8 cellular contexts compared by ENCODE assay signal in the genomic region with DNA sequence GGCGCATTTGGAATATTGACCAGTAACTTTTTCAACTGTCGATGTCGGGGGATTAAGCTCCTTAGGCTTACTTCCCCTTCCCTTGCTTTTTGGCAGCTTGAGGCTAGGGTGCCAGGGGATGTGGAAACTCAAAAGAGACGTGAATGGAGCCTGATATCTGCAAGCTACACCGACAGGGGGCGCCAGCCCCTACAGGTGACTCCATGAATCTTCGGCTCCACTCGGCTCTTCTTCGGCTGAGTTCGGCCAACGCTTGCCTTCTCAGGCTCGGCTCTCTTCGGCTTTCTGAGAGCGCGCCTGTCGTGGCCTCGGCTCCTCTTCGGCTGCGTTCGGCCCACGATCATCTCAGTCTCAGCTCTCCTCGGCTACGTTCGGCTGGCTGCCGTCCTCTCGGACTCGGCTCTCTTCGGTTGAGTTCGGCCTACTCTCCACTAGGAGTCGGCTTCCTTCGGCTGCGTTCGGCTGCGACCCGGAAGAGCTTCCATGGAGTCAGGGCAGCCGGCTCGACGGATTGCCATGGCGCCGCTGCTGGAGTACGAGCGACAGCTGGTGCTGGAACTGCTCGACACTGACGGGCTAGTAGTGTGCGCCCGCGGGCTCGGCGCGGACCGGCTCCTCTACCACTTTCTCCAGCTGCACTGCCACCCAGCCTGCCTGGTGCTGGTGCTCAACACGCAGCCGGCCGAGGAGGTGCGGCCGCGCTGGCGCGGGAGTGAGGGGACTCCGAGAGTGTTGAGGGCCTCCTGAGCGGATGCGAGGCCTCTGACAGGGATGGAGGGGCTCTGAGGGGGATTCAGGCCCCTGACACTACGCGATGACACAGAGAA. TPM values are rescaled to one million over a fixed set of nuclear protein-coding genes. Genes with fewer than 3 reads are reported as not detected.
DNase-seq lines count a peak whose midpoint lies in the region; ATAC-seq and TF ChIP-seq lines count a peak whose summit lies in the region.

A gene (plus strand): TSS at position 472 of the 827 bp plus-strand sequence. CDS start 12 bp downstream, at position 484.

- H3K9ac ChIP-seq in colonic mucosa (ENCODE audit: low read depth in 2 of 2, low read length in 2 of 2) = peak within 1 kb of the TSS; percentile 89 to 97

- H3K27ac ChIP-seq in C4-2B = peak within 1 kb of the TSS; percentile 91
- peak within 1 kb of the TSS; percentile 34 for H3K27ac ChIP-seq in colonic mucosa
- peak within 1 kb of the TSS; percentile 83 for H3K27ac ChIP-seq in layer of hippocampus (ENCODE audit: low read depth, low read length)

- H3K4me3 ChIP-seq in colonic mucosa = peak within 1 kb of the TSS; percentile 63

- intact Hi-C loops in colonic mucosa (cut with DNase I) = loop anchor here (5.0 to 10.0 kb wide), 4 partner anchors 155 to 607 kb away; a partner anchor contains a TSS

- no peaks in the 10 kb centered on the region for H3K9me3 ChIP-seq in colonic mucosa

- TF ChIP-seq CTCF in C4-2B (conservative IDR thresholded peaks at IDR 0.05) (peak; percentile 99), colonic mucosa (IDR thresholded peaks at IDR 0.05) (peak; percentile 82)

- ATAC-seq in GM19324 (IDR thresholded peaks at IDR 0.05; ENCODE audit: low FRiP score, unreplicated experiment) = peak; percentile 99
- peak; percentile 95 for ATAC-seq in HG03469 (IDR thresholded peaks at IDR 0.05; ENCODE audit: unreplicated experiment)

- H3K4me1 ChIP-seq in colonic mucosa = peaks cover 5% of the 10 kb centered on the region

- DNase-seq in NCI-H526 (lab: John Stamatoyannopoulos, UW) = peak; percentile 98 to 99
- peak; percentile 99 for DNase-seq in activated CD4-positive, alpha-beta T cell treated with anti-CD3 and anti-CD28 coated beads for 48 hours
- DNase-seq in colonic mucosa = peak; percentile 100
- peak; percentile 97 to 98 for DNase-seq in stimulated activated CD4-positive, alpha-beta T cell treated with anti-CD3 and anti-CD28 coated beads, Interleukin-1b, Interleukin-23, amount 100 ng/mL, for 4 hours (ENCODE audit: low read depth in 2 of 2)

- H3K36me3 ChIP-seq in colonic mucosa = no peaks in the 10 kb centered on the region

- H3K27me3 ChIP-seq in colonic mucosa (no peaks in the 10 kb centered on the region), layer of hippocampus (ENCODE audit: control insufficient read depth, insufficient read depth, low read length) (no peaks in the 10 kb centered on the region)

RNA-seq across cellular contexts. Expression of the gene that starts here (rescaled TPM):
- total RNA-seq in colonic mucosa = 1 to 10 TPM; 8.0 to 9.7 TPM

Comparison
In these comparisons a context has a peak if more than half of its experiments do, and no peak if none do; other contexts are left out.
1. Peak in every context shown above with its lines: DNase-seq, ATAC-seq, H3K4me3 ChIP-seq and H3K27ac ChIP-seq.
2. H3K27ac ChIP-seq: peak in every context shown above with its lines; median percentile 91 in C4-2B; 83 in layer of hippocampus; 34 in colonic mucosa.